8 cellular contexts compared by ENCODE assay signal in the genomic region with DNA sequence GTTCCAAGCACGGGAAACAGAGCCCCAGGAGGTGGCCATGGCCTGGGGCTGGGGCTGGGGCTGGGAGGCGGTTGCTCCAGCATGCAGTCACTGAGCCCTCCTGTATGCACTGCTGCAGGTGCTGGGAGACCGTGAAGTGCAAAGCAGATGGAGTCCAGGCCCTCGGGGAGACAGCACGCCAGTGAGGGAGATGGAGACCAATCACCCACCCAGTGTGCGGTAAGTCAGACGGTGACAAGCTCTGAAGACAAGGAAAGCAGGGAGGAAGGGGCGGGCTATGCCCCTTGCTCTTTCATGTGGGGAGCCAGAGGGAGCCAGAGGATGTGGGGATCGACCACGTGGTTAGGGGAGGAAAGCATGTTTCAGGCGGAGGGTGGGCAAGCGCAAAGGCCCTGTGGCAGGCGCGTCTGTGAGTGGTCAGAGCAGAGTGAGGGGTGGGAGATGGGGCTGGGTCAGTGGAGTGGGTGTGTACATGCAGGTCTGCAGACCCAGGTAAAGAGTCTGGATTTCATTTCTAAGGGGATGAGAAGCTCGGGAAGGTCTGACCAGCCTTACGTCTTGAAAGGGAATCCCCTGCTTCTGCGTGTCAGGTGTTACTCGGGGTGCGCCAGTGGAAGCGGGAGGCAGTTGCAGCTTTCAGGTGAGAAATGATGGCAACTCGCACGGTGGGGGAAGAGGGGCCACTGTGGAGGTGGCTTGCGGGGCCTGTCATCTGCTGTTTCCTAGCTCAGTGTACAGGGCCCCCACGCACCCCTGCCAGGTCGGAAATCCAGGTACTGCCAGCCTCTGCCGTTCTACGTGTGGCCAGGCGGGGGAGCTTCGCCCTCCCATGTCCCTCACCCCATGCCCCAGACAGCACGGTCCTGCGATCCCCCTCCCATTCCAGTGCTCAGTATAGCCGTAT. TPM values are rescaled to one million over a fixed set of nuclear protein-coding genes. Genes with fewer than 3 reads are reported as not detected.
DNase-seq lines count a peak whose midpoint lies in the region; ATAC-seq and TF ChIP-seq lines count a peak whose summit lies in the region.

No MANE protein-coding gene starts in this region.

- DNase-seq in AG04449 (ENCODE audit: low read depth, low spot score) (no peak), GM23248 (peak; percentile 35), fibroblast of the aortic adventitia (ENCODE audit: low read depth) (no peak), gastrocnemius medialis (no peak), SW480 (ENCODE audit: low spot score) (no peak), midbrain (lab: John Stamatoyannopoulos, UW) (no peak)
- DNase-seq in activated CD4-positive, alpha-beta T cell treated with anti-CD3 and anti-CD28 coated beads, Interleukin-2, amount 10 ng/mL, durations not matched to agents 24 days and 14 days = peak; percentile 85

- H3F3A ChIP-seq in GM23248 (ENCODE audit: insufficient read depth) = no peaks in the 10 kb centered on the region

- no peak overlapping the region for H3K27ac ChIP-seq in GM23248
- no peak overlapping the region for H3K27ac ChIP-seq in gastrocnemius medialis

- H3K9me3 ChIP-seq in GM23248 (ENCODE audit: low read depth) (no peaks in the 10 kb centered on the region), gastrocnemius medialis (no peaks in the 10 kb centered on the region)

- WGBS in GM23248 (ENCODE audit: low coverage in 1 of 2, low lambda C conversion rate in 2 of 2, missing lambda C conversion rate in 2 of 2), 2 experiments = 83 to 86% methylated on average over 25 to 32 of the region's 32 CpGs

- intact Hi-C loops in activated CD4-positive, alpha-beta T cell treated with anti-CD3 and anti-CD28 coated beads, Interleukin-2, amount 10 ng/mL, durations not matched to agents 24 days and 14 days (cut with micrococcal nuclease) = no loop called here
- intact Hi-C loops in gastrocnemius medialis (cut with DNase I; ENCODE audit: low total_unique reads) = loop anchor here (5.0 kb wide), 1 partner anchor 265 kb away; no protein-coding TSS in a partner anchor

- H3K27me3 Mint-ChIP-seq in activated CD4-positive, alpha-beta T cell treated with anti-CD3 and anti-CD28 coated beads, Interleukin-2, amount 10 ng/mL, durations not matched to agents 24 days and 14 days = no peaks in the 10 kb centered on the region

- no peaks in the 10 kb centered on the region for H3K9me3 Mint-ChIP-seq in activated CD4-positive, alpha-beta T cell treated with anti-CD3 and anti-CD28 coated beads, Interleukin-2, amount 10 ng/mL, durations not matched to agents 24 days and 14 days

- CTCF ChIA-PET in AG04449 (lab: Yijun Ruan, JAX) = interaction anchor here (0.7 to 7.6 kb wide), 14 partner anchors 9 to 343 kb away, joined by 3 to 76 read pairs (median 4); a partner anchor contains a TSS

- H3K4me1 ChIP-seq in GM23248 (ENCODE audit: insufficient read depth) (no peaks in the 10 kb centered on the region), gastrocnemius medialis (peaks cover 0 to 7% of the 10 kb centered on the region in 2 donors)

- POLR2A ChIA-PET in AG04449 (lab: Yijun Ruan, JAX) = no interaction called here

- H3K4me3 ChIP-seq in AG04449 (ENCODE audit: low read depth, low read length) (no peak overlapping the region), GM23248 (no peak overlapping the region), fibroblast of the aortic adventitia (ENCODE audit: low read depth, low read length) (no peak overlapping the region), gastrocnemius medialis (no peak overlapping the region)

- in situ Hi-C loops in GM23248 (cut with MboI) (no loop called here), gastrocnemius medialis (cut with MboI; ENCODE audit: low sequenced_read_pairs in 4 of 4) (loop anchor here in 3 of 4 donors (25.0 kb wide), 1 partner anchor 520 kb away; no protein-coding TSS in a partner anchor)

- no peak overlapping the region for H3K9ac ChIP-seq in GM23248

- no peaks in the 10 kb centered on the region for H4K20me1 ChIP-seq in GM23248 (ENCODE audit: insufficient read depth)

- H3K36me3 ChIP-seq in GM23248 (ENCODE audit: low read depth) (no peaks in the 10 kb centered on the region), gastrocnemius medialis (no peaks in the 10 kb centered on the region)

- TF ChIP-seq POLR2A in gastrocnemius medialis (IDR thresholded peaks at IDR 0.05) = no peak

- H3K9me2 ChIP-seq in GM23248 (ENCODE audit: insufficient read depth) = no peaks in the 10 kb centered on the region

- H3K79me2 ChIP-seq in GM23248 (ENCODE audit: insufficient read depth) = no peaks in the 10 kb centered on the region

- ATAC-seq in gastrocnemius medialis (no peak), GM21619 (IDR thresholded peaks at IDR 0.05; ENCODE audit: unreplicated experiment) (no peak)

- peak overlapping the region; percentile 78 for H3K27ac Mint-ChIP-seq in activated CD4-positive, alpha-beta T cell treated with anti-CD3 and anti-CD28 coated beads, Interleukin-2, amount 10 ng/mL, durations not matched to agents 24 days and 14 days

- H3K4me2 ChIP-seq in GM23248 (ENCODE audit: unreplicated experiment) = no peak overlapping the region

- H3K4me1 Mint-ChIP-seq in activated CD4-positive, alpha-beta T cell treated with anti-CD3 and anti-CD28 coated beads, Interleukin-2, amount 10 ng/mL, durations not matched to agents 24 days and 14 days = peaks cover 34% of the 10 kb centered on the region

- H3K27me3 ChIP-seq in GM23248 (replicated peaks; ENCODE audit: insufficient read depth) (no peaks in the 10 kb centered on the region), gastrocnemius medialis (no peaks in the 10 kb centered on the region)

- peak; percentile 56 for TF ChIP-seq CTCF in AG04449 (IDR thresholded peaks at IDR 0.05; ENCODE audit: insufficient read depth, low read length, missing control alignments)
- peak; percentile 54 for TF ChIP-seq CTCF in fibroblast of the aortic adventitia (IDR thresholded peaks at IDR 0.05; ENCODE audit: insufficient read depth, low read length)
- peak in 3 of 5 experiments; percentile 31 to 34 (median 31) for TF ChIP-seq CTCF in gastrocnemius medialis (IDR thresholded peaks at IDR 0.05 in 4 of 5, conservative IDR thresholded peaks at IDR 0.05 in 1 of 5)

- H3K4me3 Mint-ChIP-seq in activated CD4-positive, alpha-beta T cell treated with anti-CD3 and anti-CD28 coated beads, Interleukin-2, amount 10 ng/mL, durations not matched to agents 24 days and 14 days = peak overlapping the region; percentile 65

- peaks cover 38% of the 10 kb centered on the region for H3K36me3 Mint-ChIP-seq in activated CD4-positive, alpha-beta T cell treated with anti-CD3 and anti-CD28 coated beads, Interleukin-2, amount 10 ng/mL, durations not matched to agents 24 days and 14 days (ENCODE audit: low read depth)

- H2AFZ ChIP-seq in GM23248 = no peak overlapping the region

RNA-seq across cellular contexts. Expression of a gene that starts 19.4 kb away (rescaled TPM):
- 17.6 and 23.5 TPM in 2 replicates for total RNA-seq in GM23248 (2014; rRNA removed; shearing (Covaris generic))
- 79.2 and 79.3 TPM in 2 replicates for polyA plus RNA-seq in GM23248 (2016; fragmentation: Nextera tagmentation; extraction: Ambion mirVana)
- total RNA-seq in activated CD4-positive, alpha-beta T cell treated with anti-CD3 and anti-CD28 coated beads, Interleukin-2, amount 10 ng/mL, durations not matched to agents 24 days and 14 days = 378 and 383 TPM in 2 replicates
- total RNA-seq in fibroblast of the aortic adventitia (ENCODE audit: low replicate concordance) = 3.3 and 91.4 TPM in 2 replicates
- 1 to 10 TPM in 1 of 4 donors, not detected in 3; 2.0 TPM for total RNA-seq in gastrocnemius medialis

Comparison
In these comparisons a context has a peak if more than half of its experiments do, and no peak if none do; other contexts are left out.
1. DNase-seq: peak in GM23248 (single experiment) and activated CD4-positive, alpha-beta T cell treated with anti-CD3 and anti-CD28 coated beads, Interleukin-2, amount 10 ng/mL, durations not matched to agents 24 days and 14 days (single experiment); none in AG04449 (single experiment), fibroblast of the aortic adventitia (single experiment), gastrocnemius medialis (0 of 2), SW480 (single experiment) and midbrain (single experiment).
2. Peak in every context shown above with its lines, with median percentiles within 50 percentile points of each other: CTCF ChIP-seq.